Comparison of ENCODE assay signal across 1 cellular context in genomic region chr22:19865141-19865829, GRCh38.
TF ChIP-seq lines count a peak whose summit lies in the region.

No MANE protein-coding gene starts in this region.

TF ChIP-seq in K562, 482 proteins besides CTCF, POLR2A, EP300 and RAD21 (continued from another document):
- TF ChIP-seq UBTF (IDR thresholded peaks at IDR 0.05; ENCODE audit: borderline replicate concordance in 1 of 2, low read depth in 2 of 2, low read length in 2 of 2) (0 out of 4 replicates have a peak, but pooled peaks of 1 of the 2 experiments have one; percentile 55), ZBTB40 (IDR thresholded peaks at IDR 0.05) (no peak), ZBTB40 (CRISPR knock-in tag; IDR thresholded peaks at IDR 0.05) (peak; percentile 63; the same call in 1 of the 2 replicates), RHOXF2B (CRISPR knock-in tag; conservative IDR thresholded peaks at IDR 0.05) (peak; percentile 82; the same call in 1 of the 2 replicates), SMARCE1 (IDR thresholded peaks at IDR 0.05) (no peak), NFE2 (IDR thresholded peaks at IDR 0.05; ENCODE audit: low read depth) (0 out of 2 replicates have a peak, but pooled peaks have one; percentile 3), SAFB (IDR thresholded peaks at IDR 0.05; ENCODE audit: borderline replicate concordance, low read depth, low read length) (0 out of 2 replicates have a peak, but pooled peaks have one; percentile 22), ZFPM2 (CRISPR knock-in tag; IDR thresholded peaks at IDR 0.05) (0 out of 2 replicates have a peak, but pooled peaks have one; percentile 41), FOSL1 (tag; conservative IDR thresholded peaks at IDR 0.05) (peak; percentile 33; the same call in 1 of the 2 replicates), SMARCB1 (IDR thresholded peaks at IDR 0.05; ENCODE audit: insufficient read length, low read depth) (peak; percentile 68), CBFA2T3 (IDR thresholded peaks at IDR 0.05) (no peak), SLC30A9 (CRISPR knock-in tag; IDR thresholded peaks at IDR 0.05) (no peak), CEBPB (tag; IDR thresholded peaks at IDR 0.05) (peak; percentile 29; the same call in 1 of the 2 replicates), KLF10 (CRISPR knock-in tag; IDR thresholded peaks at IDR 0.05) (0 out of 2 replicates have a peak, but pooled peaks have one; percentile 11), PYGO2 (tag; IDR thresholded peaks at IDR 0.05) (peak; percentile 33; the same call in 1 of the 2 replicates), ZNF639 (CRISPR knock-in tag; conservative IDR thresholded peaks at IDR 0.05 in 1 of 2, IDR thresholded peaks at IDR 0.05 in 1 of 2) (no peak), ZNF696 (CRISPR knock-in tag; conservative IDR thresholded peaks at IDR 0.05) (0 out of 2 replicates have a peak, but pooled peaks have one; percentile 40)
